ENCODE assay signal across 1 cellular context in the genomic region with DNA sequence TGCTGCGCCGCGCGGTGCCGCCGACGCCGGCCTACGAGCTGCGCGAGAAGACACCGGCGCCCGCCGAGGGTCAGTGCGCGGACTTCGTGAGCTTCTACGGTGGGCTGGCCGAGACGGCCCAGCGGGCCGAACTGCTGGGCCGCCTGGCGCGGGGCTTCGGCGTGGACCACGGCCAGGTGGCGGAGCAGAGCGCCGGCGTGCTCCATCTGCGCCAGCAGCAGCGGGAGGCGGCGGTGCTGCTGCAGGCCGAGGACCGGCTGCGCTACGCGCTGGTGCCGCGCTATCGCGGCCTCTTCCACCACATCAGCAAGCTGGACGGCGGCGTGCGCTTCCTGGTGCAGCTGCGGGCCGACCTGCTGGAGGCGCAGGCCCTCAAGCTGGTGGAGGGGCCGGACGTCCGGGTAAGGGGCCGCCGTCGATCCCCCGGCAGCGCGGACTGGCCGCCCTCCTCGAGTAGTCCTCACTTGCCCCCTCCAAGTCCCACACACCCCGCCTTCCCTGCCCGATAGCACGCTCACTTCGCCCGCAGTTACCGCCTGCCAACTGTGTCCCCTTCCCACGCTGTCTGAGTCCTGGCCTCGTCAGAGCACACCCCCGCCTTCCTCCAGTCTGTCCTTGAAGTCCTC.
A peak's percentile ranks its signal among the peaks of the same experiment; 100 is the strongest.
TF ChIP-seq lines count a peak whose summit lies in the region.

No MANE protein-coding gene starts in this region.

TF ChIP-seq in HepG2, 621 proteins besides CTCF, POLR2A, EP300 and RAD21 (continued from another document):
- TF ChIP-seq, protein P1, sequence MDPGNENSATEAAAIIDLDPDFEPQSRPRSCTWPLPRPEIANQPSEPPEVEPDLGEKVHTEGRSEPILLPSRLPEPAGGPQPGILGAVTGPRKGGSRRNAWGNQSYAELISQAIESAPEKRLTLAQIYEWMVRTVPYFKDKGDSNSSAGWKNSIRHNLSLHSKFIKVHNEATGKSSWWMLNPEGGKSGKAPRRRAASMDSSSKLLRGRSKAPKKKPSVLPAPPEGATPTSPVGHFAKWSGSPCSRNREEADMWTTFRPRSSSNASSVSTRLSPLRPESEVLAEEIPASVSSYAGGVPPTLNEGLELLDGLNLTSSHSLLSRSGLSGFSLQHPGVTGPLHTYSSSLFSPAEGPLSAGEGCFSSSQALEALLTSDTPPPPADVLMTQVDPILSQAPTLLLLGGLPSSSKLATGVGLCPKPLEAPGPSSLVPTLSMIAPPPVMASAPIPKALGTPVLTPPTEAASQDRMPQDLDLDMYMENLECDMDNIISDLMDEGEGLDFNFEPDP (CRISPR knock-in tag; conservative IDR thresholded peaks at IDR 0.05) = no peak
- 0 out of 2 replicates have a peak, but pooled peaks have one; percentile 39 for TF ChIP-seq KLF15 (CRISPR knock-in tag; IDR thresholded peaks at IDR 0.05; ENCODE audit: borderline replicate concordance)
- 0 out of 2 replicates have a peak, but pooled peaks have one; percentile 50 for TF ChIP-seq MAFG (CRISPR knock-in tag; IDR thresholded peaks at IDR 0.05)
- TF ChIP-seq ZMYM4 (CRISPR knock-in tag; IDR thresholded peaks at IDR 0.05) = peak; percentile 6; the same call in 1 of the 2 replicates
- peak; percentile 54 for TF ChIP-seq AGO2 (optimal IDR thresholded peaks at IDR 0.05; ENCODE audit: low read depth, low read length)
- 0 out of 2 replicates have a peak, but pooled peaks have one; percentile 67 for TF ChIP-seq CAMTA2 (CRISPR knock-in tag; IDR thresholded peaks at IDR 0.05; ENCODE audit: borderline replicate concordance)
- TF ChIP-seq KDM3A (CRISPR knock-in tag; IDR thresholded peaks at IDR 0.05; ENCODE audit: low read depth) = no peak
- TF ChIP-seq, protein P2, sequence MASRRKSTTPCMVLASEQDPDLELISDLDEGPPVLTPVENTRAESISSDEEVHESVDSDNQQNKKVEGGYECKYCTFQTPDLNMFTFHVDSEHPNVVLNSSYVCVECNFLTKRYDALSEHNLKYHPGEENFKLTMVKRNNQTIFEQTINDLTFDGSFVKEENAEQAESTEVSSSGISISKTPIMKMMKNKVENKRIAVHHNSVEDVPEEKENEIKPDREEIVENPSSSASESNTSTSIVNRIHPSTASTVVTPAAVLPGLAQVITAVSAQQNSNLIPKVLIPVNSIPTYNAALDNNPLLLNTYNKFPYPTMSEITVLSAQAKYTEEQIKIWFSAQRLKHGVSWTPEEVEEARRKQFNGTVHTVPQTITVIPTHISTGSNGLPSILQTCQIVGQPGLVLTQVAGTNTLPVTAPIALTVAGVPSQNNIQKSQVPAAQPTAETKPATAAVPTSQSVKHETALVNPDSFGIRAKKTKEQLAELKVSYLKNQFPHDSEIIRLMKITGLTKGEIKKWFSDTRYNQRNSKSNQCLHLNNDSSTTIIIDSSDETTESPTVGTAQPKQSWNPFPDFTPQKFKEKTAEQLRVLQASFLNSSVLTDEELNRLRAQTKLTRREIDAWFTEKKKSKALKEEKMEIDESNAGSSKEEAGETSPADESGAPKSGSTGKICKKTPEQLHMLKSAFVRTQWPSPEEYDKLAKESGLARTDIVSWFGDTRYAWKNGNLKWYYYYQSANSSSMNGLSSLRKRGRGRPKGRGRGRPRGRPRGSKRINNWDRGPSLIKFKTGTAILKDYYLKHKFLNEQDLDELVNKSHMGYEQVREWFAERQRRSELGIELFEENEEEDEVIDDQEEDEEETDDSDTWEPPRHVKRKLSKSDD (CRISPR knock-in tag; IDR thresholded peaks at IDR 0.05; ENCODE audit: low read depth) = peak; percentile 74; the same call in 1 of the 2 replicates
- TF ChIP-seq XRCC5 (optimal IDR thresholded peaks at IDR 0.05; ENCODE audit: low read length) = no peak
- TF ChIP-seq, protein P3, sequence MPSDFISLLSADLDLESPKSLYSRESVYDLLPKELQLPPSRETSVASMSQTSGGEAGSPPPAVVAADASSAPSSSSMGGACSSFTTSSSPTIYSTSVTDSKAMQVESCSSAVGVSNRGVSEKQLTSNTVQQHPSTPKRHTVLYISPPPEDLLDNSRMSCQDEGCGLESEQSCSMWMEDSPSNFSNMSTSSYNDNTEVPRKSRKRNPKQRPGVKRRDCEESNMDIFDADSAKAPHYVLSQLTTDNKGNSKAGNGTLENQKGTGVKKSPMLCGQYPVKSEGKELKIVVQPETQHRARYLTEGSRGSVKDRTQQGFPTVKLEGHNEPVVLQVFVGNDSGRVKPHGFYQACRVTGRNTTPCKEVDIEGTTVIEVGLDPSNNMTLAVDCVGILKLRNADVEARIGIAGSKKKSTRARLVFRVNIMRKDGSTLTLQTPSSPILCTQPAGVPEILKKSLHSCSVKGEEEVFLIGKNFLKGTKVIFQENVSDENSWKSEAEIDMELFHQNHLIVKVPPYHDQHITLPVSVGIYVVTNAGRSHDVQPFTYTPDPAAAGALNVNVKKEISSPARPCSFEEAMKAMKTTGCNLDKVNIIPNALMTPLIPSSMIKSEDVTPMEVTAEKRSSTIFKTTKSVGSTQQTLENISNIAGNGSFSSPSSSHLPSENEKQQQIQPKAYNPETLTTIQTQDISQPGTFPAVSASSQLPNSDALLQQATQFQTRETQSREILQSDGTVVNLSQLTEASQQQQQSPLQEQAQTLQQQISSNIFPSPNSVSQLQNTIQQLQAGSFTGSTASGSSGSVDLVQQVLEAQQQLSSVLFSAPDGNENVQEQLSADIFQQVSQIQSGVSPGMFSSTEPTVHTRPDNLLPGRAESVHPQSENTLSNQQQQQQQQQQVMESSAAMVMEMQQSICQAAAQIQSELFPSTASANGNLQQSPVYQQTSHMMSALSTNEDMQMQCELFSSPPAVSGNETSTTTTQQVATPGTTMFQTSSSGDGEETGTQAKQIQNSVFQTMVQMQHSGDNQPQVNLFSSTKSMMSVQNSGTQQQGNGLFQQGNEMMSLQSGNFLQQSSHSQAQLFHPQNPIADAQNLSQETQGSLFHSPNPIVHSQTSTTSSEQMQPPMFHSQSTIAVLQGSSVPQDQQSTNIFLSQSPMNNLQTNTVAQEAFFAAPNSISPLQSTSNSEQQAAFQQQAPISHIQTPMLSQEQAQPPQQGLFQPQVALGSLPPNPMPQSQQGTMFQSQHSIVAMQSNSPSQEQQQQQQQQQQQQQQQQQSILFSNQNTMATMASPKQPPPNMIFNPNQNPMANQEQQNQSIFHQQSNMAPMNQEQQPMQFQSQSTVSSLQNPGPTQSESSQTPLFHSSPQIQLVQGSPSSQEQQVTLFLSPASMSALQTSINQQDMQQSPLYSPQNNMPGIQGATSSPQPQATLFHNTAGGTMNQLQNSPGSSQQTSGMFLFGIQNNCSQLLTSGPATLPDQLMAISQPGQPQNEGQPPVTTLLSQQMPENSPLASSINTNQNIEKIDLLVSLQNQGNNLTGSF (CRISPR knock-in tag; IDR thresholded peaks at IDR 0.05) = peak; percentile 10; the same call in 1 of the 2 replicates
- 0 out of 2 replicates have a peak, but pooled peaks have one; percentile 6 for TF ChIP-seq ZNF772 (CRISPR knock-in tag; IDR thresholded peaks at IDR 0.05)
- TF ChIP-seq ZFAT (CRISPR knock-in tag; conservative IDR thresholded peaks at IDR 0.05) = peak; percentile 77; the same call in 1 of the 2 replicates
- TF ChIP-seq HES4 (CRISPR knock-in tag; IDR thresholded peaks at IDR 0.05; ENCODE audit: borderline replicate concordance) = peak; percentile 79; the same call in 1 of the 2 replicates
- TF ChIP-seq TBX2 (CRISPR knock-in tag; IDR thresholded peaks at IDR 0.05; ENCODE audit: borderline replicate concordance) = peak; percentile 24; the same call in 1 of the 2 replicates
- TF ChIP-seq, protein P4, sequence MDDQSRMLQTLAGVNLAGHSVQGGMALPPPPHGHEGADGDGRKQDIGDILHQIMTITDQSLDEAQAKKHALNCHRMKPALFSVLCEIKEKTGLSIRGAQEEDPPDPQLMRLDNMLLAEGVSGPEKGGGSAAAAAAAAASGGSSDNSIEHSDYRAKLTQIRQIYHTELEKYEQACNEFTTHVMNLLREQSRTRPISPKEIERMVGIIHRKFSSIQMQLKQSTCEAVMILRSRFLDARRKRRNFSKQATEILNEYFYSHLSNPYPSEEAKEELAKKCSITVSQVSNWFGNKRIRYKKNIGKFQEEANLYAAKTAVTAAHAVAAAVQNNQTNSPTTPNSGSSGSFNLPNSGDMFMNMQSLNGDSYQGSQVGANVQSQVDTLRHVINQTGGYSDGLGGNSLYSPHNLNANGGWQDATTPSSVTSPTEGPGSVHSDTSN (CRISPR knock-in tag; IDR thresholded peaks at IDR 0.05; ENCODE audit: borderline replicate concordance) = 0 out of 2 replicates have a peak, but pooled peaks have one; percentile 50
- TF ChIP-seq PHF5A (CRISPR knock-in tag; IDR thresholded peaks at IDR 0.05; ENCODE audit: low read depth, unreplicated experiment) = no peak
- TF ChIP-seq NR2C2 (CRISPR knock-in tag; IDR thresholded peaks at IDR 0.05; ENCODE audit: borderline replicate concordance) = 0 out of 2 replicates have a peak, but pooled peaks have one; percentile 14
- TF ChIP-seq ZNF33A (CRISPR knock-in tag; IDR thresholded peaks at IDR 0.05; ENCODE audit: borderline replicate concordance) = no peak
- TF ChIP-seq, protein P5, sequence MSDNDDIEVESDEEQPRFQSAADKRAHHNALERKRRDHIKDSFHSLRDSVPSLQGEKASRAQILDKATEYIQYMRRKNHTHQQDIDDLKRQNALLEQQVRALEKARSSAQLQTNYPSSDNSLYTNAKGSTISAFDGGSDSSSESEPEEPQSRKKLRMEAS (IDR thresholded peaks at IDR 0.05) = peak; percentile 43
- no peak for TF ChIP-seq NCOR1 (IDR thresholded peaks at IDR 0.05; ENCODE audit: borderline replicate concordance, low read length)
